Comparison of ENCODE assay signal across 9 cellular contexts in genomic region chr5:112491257-112491656, GRCh38.
DNase-seq lines count a peak whose midpoint lies in the region; ATAC-seq, FAIRE-seq and TF ChIP-seq lines count a peak whose summit lies in the region.
"Had no signal": no experiment of that assay in that cellular context is flagged by ENCODE, and none has a peak within 500 bp of the region (broad histone marks: within the 10 kb centered on the region; RNA-seq: fewer than 3 reads in every experiment).

No MANE protein-coding gene starts in this region.

- in situ Hi-C loops in HepG2 (cut with HindIII; ENCODE audit: extremely low pct_ligation_motif_present, low pct_unique_long_range_greater_than_20kb) = no loop called here

- ATAC-seq in DND-41 (ENCODE audit: insufficient read depth, low read depth) (no peak), HepG2 (peak; percentile 59; the same call in 2 of the 3 replicates), HG03342 (IDR thresholded peaks at IDR 0.05; ENCODE audit: unreplicated experiment) (no peak)
- ATAC-seq in stimulated activated effector memory CD8-positive, alpha-beta T cell treated with anti-CD3 and anti-CD28 coated beads, Interleukin-12 subunit alpha, Interleukin-12 subunit beta, amount 100 ng/mL, for 72 hours = no peak

- no peaks in the 10 kb centered on the region for H3K36me3 Mint-ChIP-seq in HFFc6 (ENCODE audit: low read depth)
- H3K36me3 Mint-ChIP-seq in astrocyte (ENCODE audit: low read depth, unreplicated experiment) = no peaks in the 10 kb centered on the region
- no peaks in the 10 kb centered on the region for H3K36me3 Mint-ChIP-seq in stimulated activated effector memory CD8-positive, alpha-beta T cell treated with anti-CD3 and anti-CD28 coated beads, Interleukin-12 subunit alpha, Interleukin-12 subunit beta, amount 100 ng/mL, for 72 hours

- TF ChIP-seq POLR2A in HepG2 (IDR thresholded peaks at IDR 0.05; ENCODE audit: insufficient read depth in 1 of 2, low read depth in 2 of 2, low read length in 2 of 2) = no peak

- H3K27ac Mint-ChIP-seq in HFFc6 (no peak overlapping the region), astrocyte (ENCODE audit: unreplicated experiment) (no peak overlapping the region)
- no peak overlapping the region for H3K27ac Mint-ChIP-seq in stimulated activated effector memory CD8-positive, alpha-beta T cell treated with anti-CD3 and anti-CD28 coated beads, Interleukin-12 subunit alpha, Interleukin-12 subunit beta, amount 100 ng/mL, for 72 hours

- H4K20me1 ChIP-seq in DND-41 (ENCODE audit: insufficient read depth, low read length) (no peaks in the 10 kb centered on the region), astrocyte (ENCODE audit: insufficient read depth, low read length) (no peaks in the 10 kb centered on the region), HepG2 (ENCODE audit: insufficient read depth, low read length) (no peaks in the 10 kb centered on the region)

- peak; percentile 50 for TF ChIP-seq CTCF in DND-41 (IDR thresholded peaks at IDR 0.05; ENCODE audit: borderline replicate concordance, extremely low read depth, low read length, poor library complexity, severe bottlenecking)
- TF ChIP-seq CTCF in HFFc6 (IDR thresholded peaks at IDR 0.05) = peak; percentile 77
- TF ChIP-seq CTCF in astrocyte (IDR thresholded peaks at IDR 0.05; ENCODE audit: insufficient read depth, low read depth, low read length) = peak; percentile 33
- 0 out of 2 replicates have a peak, but pooled peaks have one; percentile 20 for TF ChIP-seq CTCF in HepG2 (CRISPR knock-in tag; IDR thresholded peaks at IDR 0.05)
- no peak for TF ChIP-seq CTCF in coronary artery (IDR thresholded peaks at IDR 0.05)

- intact Hi-C loops in HepG2 (cut with micrococcal nuclease; ENCODE audit: unreplicated experiment) = no loop called here

- no peaks in the 10 kb centered on the region for H3K79me2 ChIP-seq in DND-41 (ENCODE audit: insufficient read depth, low read length)
- H3K79me2 ChIP-seq in astrocyte (ENCODE audit: insufficient read depth, low read length) = no peaks in the 10 kb centered on the region
- no peaks in the 10 kb centered on the region for H3K79me2 ChIP-seq in HepG2 (ENCODE audit: insufficient read depth, low read length)

- H3K9ac ChIP-seq in DND-41 (ENCODE audit: low read depth, low read length) = no peak overlapping the region
- no peak overlapping the region for H3K9ac ChIP-seq in astrocyte (ENCODE audit: low read length)
- no peak overlapping the region for H3K9ac ChIP-seq in HepG2 (ENCODE audit: insufficient read depth, low read depth, low read length)

- POLR2A ChIA-PET in HepG2 (lab: Yijun Ruan, JAX) = no interaction called here

- no peaks in the 10 kb centered on the region for H3K4me1 Mint-ChIP-seq in HFFc6 (ENCODE audit: low read depth)
- H3K4me1 Mint-ChIP-seq in astrocyte (ENCODE audit: low read depth, unreplicated experiment) = no peaks in the 10 kb centered on the region
- no peaks in the 10 kb centered on the region for H3K4me1 Mint-ChIP-seq in stimulated activated effector memory CD8-positive, alpha-beta T cell treated with anti-CD3 and anti-CD28 coated beads, Interleukin-12 subunit alpha, Interleukin-12 subunit beta, amount 100 ng/mL, for 72 hours

- H3K27me3 ChIP-seq in DND-41 (ENCODE audit: insufficient read depth, low read length, poor library complexity) = no peaks in the 10 kb centered on the region
- H3K27me3 ChIP-seq in astrocyte (ENCODE audit: insufficient read depth, low read length) = no peaks in the 10 kb centered on the region
- H3K27me3 ChIP-seq in HepG2 (ENCODE audit: control insufficient read depth in 1 of 2, insufficient read depth in 2 of 2, low read length in 2 of 2) = no peaks in the 10 kb centered on the region

- H3K9me3 Mint-ChIP-seq in HFFc6 = no peaks in the 10 kb centered on the region
- H3K9me3 Mint-ChIP-seq in astrocyte (ENCODE audit: unreplicated experiment) = no peaks in the 10 kb centered on the region
- H3K9me3 Mint-ChIP-seq in stimulated activated effector memory CD8-positive, alpha-beta T cell treated with anti-CD3 and anti-CD28 coated beads, Interleukin-12 subunit alpha, Interleukin-12 subunit beta, amount 100 ng/mL, for 72 hours = no peaks in the 10 kb centered on the region

- TF ChIP-seq RAD21 in HepG2 (CRISPR knock-in tag; IDR thresholded peaks at IDR 0.05) = no peak

- H3K36me3 ChIP-seq in DND-41 (ENCODE audit: insufficient read depth, low read length) (no peaks in the 10 kb centered on the region), astrocyte (ENCODE audit: insufficient read depth, low read length) (no peaks in the 10 kb centered on the region), HepG2 (replicated peaks in 1 of 2; ENCODE audit: control insufficient read depth in 1 of 2, insufficient read depth in 2 of 2, low read length in 2 of 2) (no peaks in the 10 kb centered on the region)

- H3K4me2 ChIP-seq in DND-41 (ENCODE audit: insufficient read depth, low read length) (no peak overlapping the region), astrocyte (ENCODE audit: low read length) (no peak overlapping the region), HepG2 (ENCODE audit: low read depth, low read length) (no peak overlapping the region)

- FAIRE-seq in astrocyte (lab: Jason Lieb, UNC) (no peak), HepG2 (lab: Jason Lieb, UNC) (no peak)
- FAIRE-seq: GM18507 had no signal

- H2AFZ ChIP-seq in DND-41 (ENCODE audit: low read depth, low read length) = no peak overlapping the region
- no peak overlapping the region for H2AFZ ChIP-seq in astrocyte (ENCODE audit: low read depth, low read length)
- no peak overlapping the region for H2AFZ ChIP-seq in HepG2 (ENCODE audit: low read length)

- H3K4me3 ChIP-seq in DND-41 (ENCODE audit: low read depth in 1 of 2, low read length in 2 of 2) = no peak overlapping the region
- H3K4me3 ChIP-seq in astrocyte (ENCODE audit: insufficient read depth, low read depth, low read length) = no peak overlapping the region
- H3K4me3 ChIP-seq in HepG2 (replicated peaks in 1 of 3; ENCODE audit: insufficient read depth in 1 of 3, low read depth in 2 of 3, low read length in 3 of 3) = no peak overlapping the region
- no peak overlapping the region for H3K4me3 ChIP-seq in coronary artery

- no peaks in the 10 kb centered on the region for H3K9me3 ChIP-seq in DND-41 (ENCODE audit: insufficient read depth, low read length, severe bottlenecking)
- H3K9me3 ChIP-seq in astrocyte (ENCODE audit: insufficient read depth, low read depth, low read length) = no peaks in the 10 kb centered on the region
- H3K9me3 ChIP-seq in HepG2 (ENCODE audit: low read length) = no peaks in the 10 kb centered on the region

- H3K4me1 ChIP-seq in DND-41 (ENCODE audit: insufficient read depth, low read length) (no peaks in the 10 kb centered on the region), astrocyte (ENCODE audit: insufficient read depth, low read length) (no peaks in the 10 kb centered on the region), HepG2 (ENCODE audit: insufficient read depth, low read length) (peaks cover 4% of the 10 kb centered on the region; the same call in 1 of the 2 replicates)

- 16% methylated on average over 5 of the region's 5 CpGs for WGBS in HepG2 (ENCODE audit: low lambda C conversion rate)

- DNase-seq in DND-41 (no peak), HFFc6 (no peak), astrocyte (ENCODE audit: low read depth) (no peak), HepG2 (ENCODE audit: low spot score) (peak; percentile 16), coronary artery (ENCODE audit: low spot score) (no peak), NCI-H345 (lab: John Stamatoyannopoulos, UW) (no peak)
- DNase-seq in stimulated activated effector memory CD8-positive, alpha-beta T cell treated with anti-CD3 and anti-CD28 coated beads, Interleukin-12 subunit alpha, Interleukin-12 subunit beta, amount 100 ng/mL, for 72 hours (ENCODE audit: low spot score in 2 of 2) = no peak

- no peak for TF ChIP-seq EP300 in HepG2 (IDR thresholded peaks at IDR 0.05; ENCODE audit: low read depth in 2 of 2, low read length in 2 of 2)
- TF ChIP-seq EP300 in HepG2 (CRISPR knock-in tag; IDR thresholded peaks at IDR 0.05; ENCODE audit: borderline replicate concordance) = no peak

- H3K4me3 Mint-ChIP-seq in HFFc6 = no peak overlapping the region
- H3K4me3 Mint-ChIP-seq in astrocyte (ENCODE audit: unreplicated experiment) = no peak overlapping the region
- H3K4me3 Mint-ChIP-seq in stimulated activated effector memory CD8-positive, alpha-beta T cell treated with anti-CD3 and anti-CD28 coated beads, Interleukin-12 subunit alpha, Interleukin-12 subunit beta, amount 100 ng/mL, for 72 hours = no peak overlapping the region

- CTCF ChIA-PET in HepG2 (lab: Yijun Ruan, JAX; ENCODE audit: low intra/inter-chr PET ratio, low total read pairs) = no interaction called here

- no peak overlapping the region for H3K27ac ChIP-seq in DND-41 (ENCODE audit: low read length)
- H3K27ac ChIP-seq in astrocyte (ENCODE audit: low read depth, low read length) = no peak overlapping the region
- no peak overlapping the region for H3K27ac ChIP-seq in HepG2 (ENCODE audit: extremely low read length, insufficient read depth, low read length)
- H3K27ac ChIP-seq in coronary artery = no peak overlapping the region

- peaks cover 4% of the 10 kb centered on the region; the same call in 1 of the 2 replicates for H3K27me3 Mint-ChIP-seq in HFFc6 (ENCODE audit: insufficient read depth)
- H3K27me3 Mint-ChIP-seq in astrocyte (ENCODE audit: low read depth, unreplicated experiment) = no peaks in the 10 kb centered on the region

- BruUV-seq in HepG2 (replicated peaks; lab: Mats Ljungman, UMichigan) = no TSS peak

TF ChIP-seq in HepG2, 621 proteins besides CTCF, POLR2A, EP300 and RAD21 (continues in another document):
- TF ChIP-seq USF2 (IDR thresholded peaks at IDR 0.05; ENCODE audit: low read depth, low read length) (no peak), USF2 (CRISPR knock-in tag; IDR thresholded peaks at IDR 0.05; ENCODE audit: borderline replicate concordance) (no peak), SP1 (IDR thresholded peaks at IDR 0.05) (no peak), SP1 (CRISPR knock-in tag; IDR thresholded peaks at IDR 0.05) (no peak), ZNF256 (CRISPR knock-in tag; conservative IDR thresholded peaks at IDR 0.05) (no peak), ZFX (CRISPR knock-in tag; IDR thresholded peaks at IDR 0.05; ENCODE audit: low read depth) (no peak), HOXA7 (CRISPR knock-in tag; IDR thresholded peaks at IDR 0.05) (no peak), SMARCC2 (IDR thresholded peaks at IDR 0.05) (no peak)
